Comparison of ENCODE assay signal across 16 cellular contexts in the genomic region with DNA sequence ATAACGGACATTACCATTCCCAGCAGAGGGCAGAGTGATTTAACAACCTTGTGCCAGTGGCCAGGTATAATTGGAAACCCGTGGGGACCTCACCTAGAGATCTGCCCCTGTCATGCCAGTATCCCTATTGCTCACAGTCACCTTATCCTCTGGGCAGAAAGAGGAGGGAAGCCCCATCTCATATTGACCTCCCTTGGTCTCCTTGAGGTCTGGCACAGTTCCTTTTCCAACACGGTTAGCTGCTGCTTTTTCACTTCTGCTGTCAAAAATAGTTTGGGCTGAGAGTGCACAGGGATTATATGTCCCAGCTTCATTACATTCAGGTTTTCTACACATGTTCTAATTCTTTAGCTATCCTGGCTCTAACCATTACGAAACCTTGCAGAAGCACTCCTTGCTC.
DNase-seq lines count a peak whose midpoint lies in the region; ATAC-seq and TF ChIP-seq lines count a peak whose summit lies in the region.
"Had no signal": no experiment of that assay in that cellular context is flagged by ENCODE, and none has a peak within 500 bp of the region (broad histone marks: within the 10 kb centered on the region; RNA-seq: fewer than 3 reads in every experiment).

No MANE protein-coding gene starts in this region.

- H3K9me3 ChIP-seq in PC-3 (ENCODE audit: low read length) (no peaks in the 10 kb centered on the region), gastroesophageal sphincter (no peaks in the 10 kb centered on the region), T-helper 17 cell (ENCODE audit: control insufficient read depth, low read length, poor library complexity, severe bottlenecking) (no peaks in the 10 kb centered on the region)
- H3K9me3 ChIP-seq: HAP-1 had no signal

- no peak overlapping the region for H3K9ac ChIP-seq in PC-3 (ENCODE audit: low read length)

- H3K27ac Mint-ChIP-seq in T-helper 17 cell, result no peak overlapping the region
- H3K27ac Mint-ChIP-seq: T-cell had no signal

- intact Hi-C loops in PC-3 (cut with micrococcal nuclease), result no loop called here

- H3K27me3 ChIP-seq in PC-3 (ENCODE audit: low read length), result peaks cover 23% of the 10 kb centered on the region
- no peaks in the 10 kb centered on the region for H3K27me3 ChIP-seq in gastroesophageal sphincter

- no peaks in the 10 kb centered on the region for H3K36me3 ChIP-seq in PC-3 (ENCODE audit: low read depth, low read length)
- no peaks in the 10 kb centered on the region for H3K36me3 ChIP-seq in gastroesophageal sphincter
- H3K36me3 ChIP-seq: HAP-1 had no signal

- peak; percentile 33 for TF ChIP-seq CTCF in 22Rv1 (IDR thresholded peaks at IDR 0.05)
- TF ChIP-seq CTCF in PC-3 (conservative IDR thresholded peaks at IDR 0.05; ENCODE audit: low read depth, low read length), result peak; percentile 49; the same call in 1 of the 2 replicates
- TF ChIP-seq CTCF in gastroesophageal sphincter (IDR thresholded peaks at IDR 0.05), result peak in 1 of 4 experiments; percentile 14

- no peaks in the 10 kb centered on the region for H3K36me3 Mint-ChIP-seq in T-helper 17 cell (ENCODE audit: low read depth)
- H3K36me3 Mint-ChIP-seq: T-cell had no signal

- no peaks in the 10 kb centered on the region for H3K79me2 ChIP-seq in PC-3 (ENCODE audit: low read length)

- no TSS peak for BruUV-seq in PC-3 (replicated peaks; lab: Mats Ljungman, UMichigan)

- no peak overlapping the region for H2AFZ ChIP-seq in PC-3 (ENCODE audit: low read length)

- peak; percentile 1 for DNase-seq in ELR (ENCODE audit: low read depth)
- DNase-seq in PC-3, result peak; percentile 32
- DNase-seq in T-helper 17 cell, result no peak
- DNase-seq in GM19238 (ENCODE audit: insufficient read length, low spot score), result no peak
- no peak for DNase-seq in retina
- DNase-seq: DMS153, Karpas-422, NCI-H1417 treated with DMSO at 0.1 percent for 48 hours, NCI-H2081 treated with DMSO at 0.1 percent for 48 hours, NCI-H446, NCI-H748 treated with DMSO at 0.1 percent for 48 hours, T-cell had no signal

- H4K20me1 ChIP-seq in PC-3 (ENCODE audit: low read length), result no peaks in the 10 kb centered on the region

- TF ChIP-seq POLR2A in gastroesophageal sphincter (IDR thresholded peaks at IDR 0.05), result no peak

- no peaks in the 10 kb centered on the region for H3F3A ChIP-seq in PC-3 (ENCODE audit: low read length, unreplicated experiment)

- no peak overlapping the region for H3K27ac ChIP-seq in 22Rv1
- no peak overlapping the region for H3K27ac ChIP-seq in PC-3 (ENCODE audit: low read length)
- H3K27ac ChIP-seq in gastroesophageal sphincter, result peak overlapping the region in 2 of 4 donors; percentile 3 to 34
- H3K27ac ChIP-seq: RWPE1 had no signal

- no peak overlapping the region for H3K4me3 Mint-ChIP-seq in T-helper 17 cell
- H3K4me3 Mint-ChIP-seq: T-cell had no signal

- peak; percentile 48 for ATAC-seq in PC-3
- ATAC-seq in gastroesophageal sphincter, result peak; percentile 66
- no peak for ATAC-seq in T-helper 17 cell
- ATAC-seq: T-cell had no signal

- WGBS in gastroesophageal sphincter (ENCODE audit: low coverage in 1 of 2), 2 donors, result 27 to 28% methylated on average over 3 to 4 of the region's 4 CpGs

- no peak overlapping the region for H3K4me2 ChIP-seq in PC-3 (ENCODE audit: low read length)

- CTCF ChIA-PET in PC-3 (lab: Charles Lee), result no interaction called here

- H3K4me3 ChIP-seq in PC-3 (ENCODE audit: low read length) (no peak overlapping the region), gastroesophageal sphincter (no peak overlapping the region)
- H3K4me3 ChIP-seq: HAP-1 had no signal

- H3K4me1 ChIP-seq in PC-3 (ENCODE audit: insufficient read depth, low read length) (no peaks in the 10 kb centered on the region), gastroesophageal sphincter (peaks cover 0 to 13% (median 0%) of the 10 kb centered on the region in 3 donors)
- H3K4me1 ChIP-seq: HAP-1 had no signal

- no peak for TF ChIP-seq EP300 in gastroesophageal sphincter (IDR thresholded peaks at IDR 0.05)

- POLR2A ChIA-PET in PC-3 (lab: Charles Lee; ENCODE audit: unreplicated experiment), result no interaction called here

- H3K4me1 Mint-ChIP-seq in T-helper 17 cell, result no peaks in the 10 kb centered on the region
- H3K4me1 Mint-ChIP-seq: T-cell had no signal

- H3K9me2 ChIP-seq in PC-3 (replicated peaks; ENCODE audit: low read length), result no peaks in the 10 kb centered on the region

- H3K27me3 Mint-ChIP-seq in T-helper 17 cell, result no peaks in the 10 kb centered on the region
- H3K27me3 Mint-ChIP-seq: T-cell had no signal

Comparison
In these comparisons a context has a peak if more than half of its experiments do, and no peak if none do; other contexts are left out.
1. DNase-seq: peak in ELR (single experiment) and PC-3 (single experiment); none in T-helper 17 cell (0 of 3), GM19238 (single experiment) and retina (single experiment).